ENCODE assay signal across 8 cellular contexts in the genomic region with DNA sequence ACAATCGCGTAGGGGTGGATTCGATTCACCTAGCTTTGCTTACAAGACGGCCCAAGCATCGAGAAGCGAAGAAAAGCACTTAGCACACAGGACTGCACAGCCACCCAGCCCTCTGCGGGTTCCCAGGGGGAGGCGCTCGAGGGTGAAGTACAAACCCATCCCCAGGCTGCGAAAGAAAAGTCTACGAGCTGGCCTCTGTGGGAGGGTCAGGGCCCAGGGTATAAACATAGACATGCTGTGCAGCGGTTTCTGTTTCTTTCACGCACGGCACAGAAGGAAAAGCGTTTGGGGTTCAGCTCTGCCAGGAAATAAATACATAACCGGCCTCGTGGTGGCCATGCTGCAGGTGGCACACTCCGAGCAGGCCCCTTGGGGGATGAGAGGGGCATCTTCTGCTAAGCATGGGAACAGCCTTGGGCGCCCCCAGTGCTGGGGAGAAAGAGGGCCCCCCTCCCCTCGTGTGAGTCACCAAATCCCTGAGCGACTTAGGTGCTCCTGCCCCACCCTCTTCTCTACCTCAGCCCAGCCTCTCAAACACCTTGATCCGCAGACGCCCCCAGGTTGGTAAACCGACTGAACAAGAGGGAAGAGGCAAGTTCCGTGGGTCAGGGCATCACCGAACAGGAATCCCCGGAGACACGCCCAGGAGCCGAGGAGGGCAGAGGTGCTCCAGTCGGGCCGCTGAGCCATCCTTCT.
DNase-seq lines count a peak whose midpoint lies in the region; ATAC-seq and TF ChIP-seq lines count a peak whose summit lies in the region.

No MANE protein-coding gene starts in this region.

- H3K4me3 Mint-ChIP-seq in activated B cell treated with CpG ODN at 0.5 μM for 24 hours (peak overlapping the region; percentile 77), mesothelial cell of epicardium (no peak overlapping the region)
- H3K4me3 Mint-ChIP-seq in effector memory CD8-positive, alpha-beta T cell = peak overlapping the region; percentile 65 to 80
- peak overlapping the region; percentile 82 to 85 for H3K4me3 Mint-ChIP-seq in stimulated activated naive B cell treated with anti-CD40 and anti-IgM and Interleukin-4, amounts not matched to agents 10 μg/mL and 1 μg/mL and 100 μg/mL, for 72 hours

- intact Hi-C loops in activated B cell treated with CpG ODN at 0.5 μM for 24 hours (cut with micrococcal nuclease) = loop anchor here (1.0 to 2.0 kb wide), 5 partner anchors 15 to 171 kb away; no protein-coding TSS in a partner anchor

- DNase-seq in activated B cell treated with CpG ODN at 0.5 μM for 24 hours (peak; percentile 59), medulla oblongata (ENCODE audit: extremely low spot score) (no peak), mesothelial cell of epicardium (ENCODE audit: low spot score in 2 of 2, unreplicated experiment in 2 of 2) (no peak), NCI-H69 (lab: John Stamatoyannopoulos, UW) (no peak)
- peak; percentile 62 to 73 (median 72) for DNase-seq in effector memory CD8-positive, alpha-beta T cell
- peak; percentile 74 for DNase-seq in stimulated activated naive B cell treated with anti-CD40 and anti-IgM and Interleukin-4, amounts not matched to agents 10 μg/mL and 1 μg/mL and 100 μg/mL, for 72 hours

- no peaks in the 10 kb centered on the region for H3K9me3 Mint-ChIP-seq in activated B cell treated with CpG ODN at 0.5 μM for 24 hours
- H3K9me3 Mint-ChIP-seq in effector memory CD8-positive, alpha-beta T cell = no peaks in the 10 kb centered on the region
- no peaks in the 10 kb centered on the region for H3K9me3 Mint-ChIP-seq in stimulated activated naive B cell treated with anti-CD40 and anti-IgM and Interleukin-4, amounts not matched to agents 10 μg/mL and 1 μg/mL and 100 μg/mL, for 72 hours
- H3K9me3 Mint-ChIP-seq in mesothelial cell of epicardium = no peaks in the 10 kb centered on the region

- TF ChIP-seq CTCF in activated B cell treated with CpG ODN at 0.5 μM for 24 hours (IDR thresholded peaks at IDR 0.05) = no peak
- TF ChIP-seq CTCF in mesothelial cell of epicardium (IDR thresholded peaks at IDR 0.05; ENCODE audit: unreplicated experiment) = no peak

- ATAC-seq in GM18861 (IDR thresholded peaks at IDR 0.05; ENCODE audit: unreplicated experiment) (peak; percentile 85), HG03025 (IDR thresholded peaks at IDR 0.05; ENCODE audit: low FRiP score, unreplicated experiment) (peak; percentile 93), activated B cell treated with CpG ODN at 0.5 μM for 24 hours (ENCODE audit: low read depth) (peak; percentile 90)
- ATAC-seq in effector memory CD8-positive, alpha-beta T cell (replicated peaks) = peak; percentile 93
- peak; percentile 99 for ATAC-seq in stimulated activated naive B cell treated with anti-CD40 and anti-IgM and Interleukin-4, amounts not matched to agents 10 μg/mL and 1 μg/mL and 100 μg/mL, for 72 hours (replicated peaks)

- peaks cover 76% of the 10 kb centered on the region for H3K36me3 Mint-ChIP-seq in activated B cell treated with CpG ODN at 0.5 μM for 24 hours (ENCODE audit: low read depth)
- peaks cover 43% of the 10 kb centered on the region for H3K36me3 Mint-ChIP-seq in effector memory CD8-positive, alpha-beta T cell (ENCODE audit: insufficient read depth)
- H3K36me3 Mint-ChIP-seq in stimulated activated naive B cell treated with anti-CD40 and anti-IgM and Interleukin-4, amounts not matched to agents 10 μg/mL and 1 μg/mL and 100 μg/mL, for 72 hours = peaks cover 8 to 30% of the 10 kb centered on the region in 2 donors
- H3K36me3 Mint-ChIP-seq in mesothelial cell of epicardium = no peaks in the 10 kb centered on the region

- no peaks in the 10 kb centered on the region for H3K27me3 Mint-ChIP-seq in activated B cell treated with CpG ODN at 0.5 μM for 24 hours
- H3K27me3 Mint-ChIP-seq in effector memory CD8-positive, alpha-beta T cell = no peaks in the 10 kb centered on the region
- H3K27me3 Mint-ChIP-seq in stimulated activated naive B cell treated with anti-CD40 and anti-IgM and Interleukin-4, amounts not matched to agents 10 μg/mL and 1 μg/mL and 100 μg/mL, for 72 hours = no peaks in the 10 kb centered on the region
- no peaks in the 10 kb centered on the region for H3K27me3 Mint-ChIP-seq in mesothelial cell of epicardium (ENCODE audit: low read depth)

- H3K4me1 Mint-ChIP-seq in activated B cell treated with CpG ODN at 0.5 μM for 24 hours = peaks cover 58% of the 10 kb centered on the region
- H3K4me1 Mint-ChIP-seq in effector memory CD8-positive, alpha-beta T cell (ENCODE audit: low read depth in 2 of 2) = peaks cover 23 to 31% of the 10 kb centered on the region in 2 donors
- peaks cover 14 to 29% of the 10 kb centered on the region in 2 donors for H3K4me1 Mint-ChIP-seq in stimulated activated naive B cell treated with anti-CD40 and anti-IgM and Interleukin-4, amounts not matched to agents 10 μg/mL and 1 μg/mL and 100 μg/mL, for 72 hours
- H3K4me1 Mint-ChIP-seq in mesothelial cell of epicardium = peaks cover 11% of the 10 kb centered on the region

- CTCF ChIA-PET in activated B cell treated with CpG ODN at 0.5 μM for 24 hours (lab: Charles Lee) = interaction anchor here (0.7 to 7.3 kb wide), 29 partner anchors 10 to 391 kb away, joined by 3 to 140 read pairs (median 5); partner anchors contain the start of gene C6orf62

- POLR2A ChIA-PET in activated B cell treated with CpG ODN at 0.5 μM for 24 hours (lab: Charles Lee) = interaction anchor here (0.5 to 3.1 kb wide), 23 partner anchors 7 to 308 kb away, joined by 3 to 33 read pairs (median 4); no protein-coding TSS in a partner anchor

- H3K27ac Mint-ChIP-seq in activated B cell treated with CpG ODN at 0.5 μM for 24 hours (peak overlapping the region; percentile 83), mesothelial cell of epicardium (no peak overlapping the region)
- peak overlapping the region; percentile 91 to 92 for H3K27ac Mint-ChIP-seq in effector memory CD8-positive, alpha-beta T cell
- peak overlapping the region; percentile 92 for H3K27ac Mint-ChIP-seq in stimulated activated naive B cell treated with anti-CD40 and anti-IgM and Interleukin-4, amounts not matched to agents 10 μg/mL and 1 μg/mL and 100 μg/mL, for 72 hours

Comparison
In these comparisons a context has a peak if more than half of its experiments do, and no peak if none do; other contexts are left out.
1. DNase-seq: peak in activated B cell treated with CpG ODN at 0.5 μM for 24 hours (single experiment), effector memory CD8-positive, alpha-beta T cell (3 of 3) and stimulated activated naive B cell treated with anti-CD40 and anti-IgM and Interleukin-4, amounts not matched to agents 10 μg/mL and 1 μg/mL and 100 μg/mL, for 72 hours (single experiment); none in medulla oblongata (single experiment), mesothelial cell of epicardium (0 of 2) and NCI-H69 (single experiment).
2. Peak in every context shown above with its lines, with median percentiles within 50 percentile points of each other: ATAC-seq.